1 cellular context compared by ENCODE assay signal in genomic region chr10:63707254-63707910, GRCh38.
TF ChIP-seq lines count a peak whose summit lies in the region.

No MANE protein-coding gene starts in this region.

TF ChIP-seq in WTC11, 78 proteins besides CTCF, POLR2A, EP300 and RAD21 (continued from another document):
- TF ChIP-seq, protein P1, sequence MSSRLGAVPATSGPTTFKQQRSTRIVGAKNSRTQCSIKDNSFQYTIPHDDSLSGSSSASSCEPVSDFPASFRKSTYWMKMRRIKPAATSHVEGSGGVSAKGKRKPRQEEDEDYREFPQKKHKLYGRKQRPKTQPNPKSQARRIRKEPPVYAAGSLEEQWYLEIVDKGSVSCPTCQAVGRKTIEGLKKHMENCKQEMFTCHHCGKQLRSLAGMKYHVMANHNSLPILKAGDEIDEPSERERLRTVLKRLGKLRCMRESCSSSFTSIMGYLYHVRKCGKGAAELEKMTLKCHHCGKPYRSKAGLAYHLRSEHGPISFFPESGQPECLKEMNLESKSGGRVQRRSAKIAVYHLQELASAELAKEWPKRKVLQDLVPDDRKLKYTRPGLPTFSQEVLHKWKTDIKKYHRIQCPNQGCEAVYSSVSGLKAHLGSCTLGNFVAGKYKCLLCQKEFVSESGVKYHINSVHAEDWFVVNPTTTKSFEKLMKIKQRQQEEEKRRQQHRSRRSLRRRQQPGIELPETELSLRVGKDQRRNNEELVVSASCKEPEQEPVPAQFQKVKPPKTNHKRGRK (CRISPR knock-in tag; IDR thresholded peaks at IDR 0.05; ENCODE audit: borderline replicate concordance) = no peak
- TF ChIP-seq, protein P2, sequence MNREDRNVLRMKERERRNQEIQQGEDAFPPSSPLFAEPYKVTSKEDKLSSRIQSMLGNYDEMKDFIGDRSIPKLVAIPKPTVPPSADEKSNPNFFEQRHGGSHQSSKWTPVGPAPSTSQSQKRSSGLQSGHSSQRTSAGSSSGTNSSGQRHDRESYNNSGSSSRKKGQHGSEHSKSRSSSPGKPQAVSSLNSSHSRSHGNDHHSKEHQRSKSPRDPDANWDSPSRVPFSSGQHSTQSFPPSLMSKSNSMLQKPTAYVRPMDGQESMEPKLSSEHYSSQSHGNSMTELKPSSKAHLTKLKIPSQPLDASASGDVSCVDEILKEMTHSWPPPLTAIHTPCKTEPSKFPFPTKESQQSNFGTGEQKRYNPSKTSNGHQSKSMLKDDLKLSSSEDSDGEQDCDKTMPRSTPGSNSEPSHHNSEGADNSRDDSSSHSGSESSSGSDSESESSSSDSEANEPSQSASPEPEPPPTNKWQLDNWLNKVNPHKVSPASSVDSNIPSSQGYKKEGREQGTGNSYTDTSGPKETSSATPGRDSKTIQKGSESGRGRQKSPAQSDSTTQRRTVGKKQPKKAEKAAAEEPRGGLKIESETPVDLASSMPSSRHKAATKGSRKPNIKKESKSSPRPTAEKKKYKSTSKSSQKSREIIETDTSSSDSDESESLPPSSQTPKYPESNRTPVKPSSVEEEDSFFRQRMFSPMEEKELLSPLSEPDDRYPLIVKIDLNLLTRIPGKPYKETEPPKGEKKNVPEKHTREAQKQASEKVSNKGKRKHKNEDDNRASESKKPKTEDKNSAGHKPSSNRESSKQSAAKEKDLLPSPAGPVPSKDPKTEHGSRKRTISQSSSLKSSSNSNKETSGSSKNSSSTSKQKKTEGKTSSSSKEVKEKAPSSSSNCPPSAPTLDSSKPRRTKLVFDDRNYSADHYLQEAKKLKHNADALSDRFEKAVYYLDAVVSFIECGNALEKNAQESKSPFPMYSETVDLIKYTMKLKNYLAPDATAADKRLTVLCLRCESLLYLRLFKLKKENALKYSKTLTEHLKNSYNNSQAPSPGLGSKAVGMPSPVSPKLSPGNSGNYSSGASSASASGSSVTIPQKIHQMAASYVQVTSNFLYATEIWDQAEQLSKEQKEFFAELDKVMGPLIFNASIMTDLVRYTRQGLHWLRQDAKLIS (CRISPR knock-in tag; IDR thresholded peaks at IDR 0.05; ENCODE audit: borderline replicate concordance) = no peak
- TF ChIP-seq MYBL2 (CRISPR knock-in tag; IDR thresholded peaks at IDR 0.05) (no peak), TEAD4 (CRISPR knock-in tag; IDR thresholded peaks at IDR 0.05) (no peak)
TF ChIP-seq in WTC11: peak in this region for 0.
